Comparison of ENCODE assay signal across 1 cellular context in genomic region chr5:158123595-158123994, GRCh38.
TF ChIP-seq lines count a peak whose summit lies in the region.

No MANE protein-coding gene starts in this region.

TF ChIP-seq in GM12878, 131 proteins besides CTCF, POLR2A, EP300 and RAD21 (continued from another document):
- TF ChIP-seq SMAD5 (IDR thresholded peaks at IDR 0.05; ENCODE audit: low read depth): no peak
- TF ChIP-seq TAF1 (IDR thresholded peaks at IDR 0.05; ENCODE audit: borderline replicate concordance, low read depth, low read length): no peak
- peak; percentile 30; the same call in 1 of the 2 replicates for TF ChIP-seq SPI1 (IDR thresholded peaks at IDR 0.05; ENCODE audit: borderline replicate concordance, insufficient read depth, low read depth, low read length)
- TF ChIP-seq RB1 (IDR thresholded peaks at IDR 0.05; ENCODE audit: borderline replicate concordance): no peak
